In genomic region chr9:89418882-89419641, GRCh38 we compare ENCODE assay signal across 8 cellular contexts.
DNase-seq lines count a peak whose midpoint lies in the region; ATAC-seq, FAIRE-seq and TF ChIP-seq lines count a peak whose summit lies in the region.

No MANE protein-coding gene starts in this region.

- DNase-seq in GM13977 (ENCODE audit: low spot score): peak; percentile 69
- DNase-seq in activated CD4-positive, alpha-beta T cell treated with anti-CD3 and anti-CD28 coated beads for 1 hour: peak; percentile 64
- no peak for DNase-seq in hepatocyte (ENCODE audit: low spot score)
- no peak for DNase-seq in frontal cortex (ENCODE audit: low spot score in 2 of 2)
- DNase-seq in AG08395 (ENCODE audit: low spot score): no peak
- DNase-seq in mucosa of gallbladder (ENCODE audit: low spot score): no peak
- no peak for DNase-seq in amygdala (lab: John Stamatoyannopoulos, UW)

- 70% methylated on average over 17 of the region's 21 CpGs for WGBS in hepatocyte (ENCODE audit: low lambda C conversion rate, missing lambda C conversion rate)

- in situ Hi-C loops in GM13977 (cut with MboI; ENCODE audit: low pct_unique_long_range_greater_than_20kb, low sequenced_read_pairs, unreplicated experiment): no loop called here

- no peaks in the 10 kb centered on the region for H3K9me2 ChIP-seq in hepatocyte (replicated peaks; ENCODE audit: insufficient read depth)

- H3K4me2 ChIP-seq in hepatocyte: peak overlapping the region; percentile 56

- no peak overlapping the region for H3K4me3 ChIP-seq in hepatocyte

- no peak for TF ChIP-seq CTCF in GM13977 (IDR thresholded peaks at IDR 0.05; ENCODE audit: extremely low read depth, insufficient read depth, missing control alignments)
- TF ChIP-seq CTCF in hepatocyte (IDR thresholded peaks at IDR 0.05; ENCODE audit: poor library complexity): no peak

- peak overlapping the region; percentile 33 for H2AFZ ChIP-seq in hepatocyte

- no peak for FAIRE-seq in frontal cortex (lab: Jason Lieb, UNC)

- H3K9me3 ChIP-seq in hepatocyte (ENCODE audit: low read depth): no peaks in the 10 kb centered on the region

- peaks cover 3% of the 10 kb centered on the region for H3K79me2 ChIP-seq in hepatocyte

- peak; percentile 57 for ATAC-seq in HG02938 (IDR thresholded peaks at IDR 0.05; ENCODE audit: unreplicated experiment)

- H4K20me1 ChIP-seq in hepatocyte (ENCODE audit: insufficient read depth, poor library complexity, severe bottlenecking): no peaks in the 10 kb centered on the region

- no peaks in the 10 kb centered on the region for H3K27me3 ChIP-seq in hepatocyte

- no peak overlapping the region for H3K27ac ChIP-seq in hepatocyte

- H3K36me3 ChIP-seq in hepatocyte (replicated peaks; ENCODE audit: insufficient read depth, low read depth): no peaks in the 10 kb centered on the region

- H3K4me1 ChIP-seq in hepatocyte (ENCODE audit: insufficient read depth): peaks cover 9% of the 10 kb centered on the region

Comparison
In these comparisons a context has a peak if more than half of its experiments do, and no peak if none do; other contexts are left out.
1. DNase-seq: peak in GM13977 (single experiment) and activated CD4-positive, alpha-beta T cell treated with anti-CD3 and anti-CD28 coated beads for 1 hour (single experiment); none in hepatocyte (single experiment), frontal cortex (0 of 2), AG08395 (single experiment), mucosa of gallbladder (single experiment) and amygdala (0 of 56).